8 cellular contexts compared by ENCODE assay signal in genomic region chr22:30591191-30591587, GRCh38. TPM values are rescaled to one million over a fixed set of nuclear protein-coding genes. Genes with fewer than 3 reads are reported as not detected.
DNase-seq lines count a peak whose midpoint lies in the region; ATAC-seq, FAIRE-seq and TF ChIP-seq lines count a peak whose summit lies in the region.

No MANE protein-coding gene starts in this region.

- no peak for ATAC-seq in GM18498 (IDR thresholded peaks at IDR 0.05; ENCODE audit: unreplicated experiment)

- TF ChIP-seq POLR2A in GM12891 (IDR thresholded peaks at IDR 0.05; ENCODE audit: low read depth, low read length): no peak

- H3K4me3 ChIP-seq in skeletal muscle tissue (ENCODE audit: low read length in 3 of 3): peak overlapping the region; percentile 80 to 92 (median 81)

- H3K4me1 ChIP-seq in skeletal muscle tissue (ENCODE audit: control insufficient read depth in 3 of 3, insufficient read depth in 3 of 3, low read length in 3 of 3): peaks cover 15 to 19% (median 17%) of the 10 kb centered on the region in 3 donors

- no peaks in the 10 kb centered on the region for H3K9me3 ChIP-seq in skeletal muscle tissue (ENCODE audit: control insufficient read depth in 3 of 3, low read length in 3 of 3)

- no peaks in the 10 kb centered on the region for H3K27me3 ChIP-seq in skeletal muscle tissue (ENCODE audit: control insufficient read depth in 3 of 3, insufficient read depth in 3 of 3, low read length in 3 of 3)

- H3K36me3 ChIP-seq in skeletal muscle tissue (ENCODE audit: control insufficient read depth in 3 of 3, insufficient read depth in 3 of 3, low read length in 3 of 3): peaks cover 26 to 35% (median 30%) of the 10 kb centered on the region in 3 donors

- DNase-seq in GM12891 (ENCODE audit: insufficient read length, low spot score) (no peak), RKO (ENCODE audit: low spot score) (peak; percentile 66), fibroblast of peridontal ligament (ENCODE audit: extremely low read depth) (peak; percentile 39), SHP77 (lab: John Stamatoyannopoulos, UW) (no peak), activated gamma-delta T cell treated with Interleukin-2 at 50 U/mL for 16 hours (no peak)
- DNase-seq in stimulated activated CD4-positive, alpha-beta T cell treated with anti-CD3 and anti-CD28 coated beads, Interleukin-12 subunit alpha, Interleukin-12 subunit beta, amount 100 ng/mL, for 4 hours: no peak

- H3K27ac ChIP-seq in skeletal muscle tissue (ENCODE audit: low read depth, low read length): peak overlapping the region; percentile 75

- peak; percentile 26 for FAIRE-seq in GM12891 (lab: Jason Lieb, UNC)

- H3K9ac ChIP-seq in skeletal muscle tissue (ENCODE audit: low read depth in 1 of 3, low read length in 3 of 3): peak overlapping the region; percentile 65 to 88 (median 72)

TF ChIP-seq in GM12891, 5 proteins besides CTCF, POLR2A, EP300 and RAD21:
- TF ChIP-seq TAF1 (IDR thresholded peaks at IDR 0.05; ENCODE audit: low read depth, low read length) (no peak), POLR2AphosphoS5 (IDR thresholded peaks at IDR 0.05; ENCODE audit: low read depth, low read length) (no peak), PAX5 (IDR thresholded peaks at IDR 0.05; ENCODE audit: insufficient read depth, low read length, severe bottlenecking) (no peak), SPI1 (IDR thresholded peaks at IDR 0.05; ENCODE audit: low read depth, low read length) (no peak), POU2F2 (IDR thresholded peaks at IDR 0.05; ENCODE audit: low read depth, low read length) (no peak)

RNA-seq across cellular contexts. Expression of gene PES1, which starts 0.5 kb away (rescaled TPM):
- 68.0 TPM for polyA plus RNA-seq in GM12891 (2012; ENCODE audit: low read depth, missing spikeins)
- 43.3 TPM for total RNA-seq in skeletal muscle tissue

RNA-seq across cellular contexts. Expression of gene TCN2, which starts 15.8 kb away (rescaled TPM):
- polyA plus RNA-seq in GM12891 (2012; ENCODE audit: low read depth, missing spikeins): 8.4 TPM
- 5.2 TPM for total RNA-seq in skeletal muscle tissue

RNA-seq across cellular contexts. Expression of gene GAL3ST1, which starts 16.7 kb away (rescaled TPM):
- 0.05 TPM for polyA plus RNA-seq in GM12891 (2012; ENCODE audit: low read depth, missing spikeins)
- 2.6 TPM for total RNA-seq in skeletal muscle tissue

RNA-seq across cellular contexts. Expression of gene SLC35E4, which starts 44.4 kb away (rescaled TPM):
- polyA plus RNA-seq in GM12891 (2012; ENCODE audit: low read depth, missing spikeins): 0.40 TPM
- total RNA-seq in skeletal muscle tissue: 2.1 TPM

RNA-seq across cellular contexts. Expression of gene SEC14L6, which starts 44.6 kb away (rescaled TPM):
- polyA plus RNA-seq in GM12891 (2012; ENCODE audit: low read depth, missing spikeins): not detected
- not detected for total RNA-seq in skeletal muscle tissue

Comparison
In these comparisons a context has a peak if more than half of its experiments do, and no peak if none do; other contexts are left out.
1. DNase-seq: peak in RKO (single experiment) and fibroblast of peridontal ligament (single experiment); none in GM12891 (single experiment), stimulated activated CD4-positive, alpha-beta T cell treated with anti-CD3 and anti-CD28 coated beads, Interleukin-12 subunit alpha, Interleukin-12 subunit beta, amount 100 ng/mL, for 4 hours (single experiment), SHP77 (0 of 2) and activated gamma-delta T cell treated with Interleukin-2 at 50 U/mL for 16 hours (single experiment).